Comparison of ENCODE assay signal across 26 cellular contexts in genomic region chr22:28077166-28077565, GRCh38.
"Had no signal": no experiment of that assay in that cellular context is flagged by ENCODE, and none has a peak within 500 bp of the region (broad histone marks: within the 10 kb centered on the region; RNA-seq: fewer than 3 reads in every experiment).

No MANE protein-coding gene starts in this region.

- H3K27me3 ChIP-seq: stomach, suprapubic skin, testis, thyroid gland, tibial artery, tibial nerve, transverse colon, upper lobe of left lung, upper lobe of right lung, uterus, vagina had no signal

- H3K27ac ChIP-seq: stomach, suprapubic skin, testis, thoracic aorta, thyroid gland, tibial artery, tibial nerve, transverse colon, upper lobe of left lung, upper lobe of right lung, uterus, vagina had no signal

- DNase-seq: stimulated activated CD4-positive, alpha-beta T cell treated with anti-CD3 and anti-CD28 coated beads, Interleukin-2, amount 100 ng/mL, for 48 hours; stimulated activated CD4-positive, alpha-beta T cell treated with anti-CD3 and anti-CD28 coated beads, Interleukin-4, amount 100 ng/mL, for 1 hour; stimulated activated CD4-positive, alpha-beta T cell treated with anti-CD3 and anti-CD28 coated beads, Interleukin-4, amount 100 ng/mL, for 24 hours; stimulated activated CD4-positive, alpha-beta T cell treated with anti-CD3 and anti-CD28 coated beads, Interleukin-4, amount 100 ng/mL, for 4 hours; stimulated activated CD8-positive, alpha-beta memory T cell treated with anti-CD3 and anti-CD28 coated beads, Interleukin-4, amount 100 ng/mL, for 48 hours; stimulated activated naive B cell treated with anti-CD40 and anti-IgM and Interleukin-4, amounts not matched to agents 10 μg/mL and 1 μg/mL and 100 μg/mL, for 72 hours; stimulated activated naive CD4-positive, alpha-beta T cell; stimulated activated naive CD4-positive, alpha-beta T cell treated with Interleukin-2 at 50 U/mL for 16 hours; stimulated activated naive CD8-positive, alpha-beta T cell treated with anti-CD3 and anti-CD28 coated beads, Interleukin-15, amount 100 ng/mL, for 72 hours; stimulated activated naive CD8-positive, alpha-beta T cell treated with anti-CD3 and anti-CD28 coated beads, Interleukin-15, Interleukin-2, amounts not matched to agents 100 U/mL and 50 U/mL, for 24 hours; stomach; substantia nigra; testis; thyroid gland; tibial artery; transverse colon; trophoblast cell; upper lobe of left lung; upper lobe of right lung; uterus had no signal

- H3K4me3 ChIP-seq: stomach, suprapubic skin, testis, thoracic aorta, thyroid gland, tibial artery, tibial nerve, transverse colon, upper lobe of left lung, upper lobe of right lung, uterus, vagina had no signal

- H3K36me3 ChIP-seq: stomach, thoracic aorta, thyroid gland, transverse colon, upper lobe of left lung, upper lobe of right lung, uterus, vagina had no signal

- ATAC-seq: stimulated activated effector memory CD8-positive, alpha-beta T cell treated with anti-CD3 and anti-CD28 coated beads, Interleukin-12 subunit alpha, Interleukin-12 subunit beta, amount 100 ng/mL, for 72 hours; stimulated activated memory B cell treated with anti-CD40 and anti-IgM and Interleukin-4, amounts not matched to agents 10 μg/mL and 1 μg/mL and 100 μg/mL, for 72 hours; stimulated activated naive B cell treated with anti-CD40 and anti-IgM and Interleukin-4, amounts not matched to agents 10 μg/mL and 1 μg/mL and 100 μg/mL, for 72 hours; stimulated activated naive CD8-positive, alpha-beta T cell treated with anti-CD3 and anti-CD28 coated beads, Interleukin-15, amount 100 ng/mL, for 72 hours; stimulated activated naive CD8-positive, alpha-beta T cell treated with anti-CD3 and anti-CD28 coated beads, Interleukin-15, Interleukin-2, amounts not matched to agents 100 U/mL and 50 U/mL, for 24 hours; upper lobe of right lung had no signal

- H3K9me3 ChIP-seq: stomach, suprapubic skin, testis, thoracic aorta, thyroid gland, tibial artery, tibial nerve, transverse colon, upper lobe of left lung, upper lobe of right lung, uterus, vagina had no signal

- H3K4me1 ChIP-seq: thyroid gland, uterus had no signal
